2 cellular contexts compared by ENCODE assay signal in genomic region chr16:70419384-70420327, GRCh38.
TF ChIP-seq lines count a peak whose summit lies in the region.

No MANE protein-coding gene starts in this region.

TF ChIP-seq in WTC11, 78 proteins besides CTCF, POLR2A, EP300 and RAD21 (continued from another document and continues in another):
- TF ChIP-seq AFF4 (CRISPR knock-in tag; IDR thresholded peaks at IDR 0.05; ENCODE audit: borderline replicate concordance) (no peak), JUN (CRISPR knock-in tag; IDR thresholded peaks at IDR 0.05) (no peak), CREM (CRISPR knock-in tag; IDR thresholded peaks at IDR 0.05) (no peak), TEAD4 (CRISPR knock-in tag; IDR thresholded peaks at IDR 0.05) (no peak), ARID4B (CRISPR knock-in tag; IDR thresholded peaks at IDR 0.05; ENCODE audit: borderline replicate concordance) (no peak), ZNF532 (CRISPR knock-in tag; IDR thresholded peaks at IDR 0.05; ENCODE audit: borderline replicate concordance) (no peak), ZMAT4 (CRISPR knock-in tag; IDR thresholded peaks at IDR 0.05) (no peak), HMGA2 (CRISPR knock-in tag; IDR thresholded peaks at IDR 0.05) (no peak), USF1 (CRISPR knock-in tag; IDR thresholded peaks at IDR 0.05) (no peak)

TF ChIP-seq in liver, 16 proteins besides CTCF, POLR2A, EP300 and RAD21 (continued from another document):
- TF ChIP-seq REST (IDR thresholded peaks at IDR 0.05), result peak; percentile 25
- no peak for TF ChIP-seq ZBTB33 (IDR thresholded peaks at IDR 0.05)
- TF ChIP-seq YY1 (IDR thresholded peaks at IDR 0.05), result no peak
- no peak for TF ChIP-seq FOXA2 (IDR thresholded peaks at IDR 0.05)
- TF ChIP-seq HNF4A (conservative IDR thresholded peaks at IDR 0.05), result peak; percentile 81 to 89
